ENCODE assay signal across 8 cellular contexts in the genomic region with DNA sequence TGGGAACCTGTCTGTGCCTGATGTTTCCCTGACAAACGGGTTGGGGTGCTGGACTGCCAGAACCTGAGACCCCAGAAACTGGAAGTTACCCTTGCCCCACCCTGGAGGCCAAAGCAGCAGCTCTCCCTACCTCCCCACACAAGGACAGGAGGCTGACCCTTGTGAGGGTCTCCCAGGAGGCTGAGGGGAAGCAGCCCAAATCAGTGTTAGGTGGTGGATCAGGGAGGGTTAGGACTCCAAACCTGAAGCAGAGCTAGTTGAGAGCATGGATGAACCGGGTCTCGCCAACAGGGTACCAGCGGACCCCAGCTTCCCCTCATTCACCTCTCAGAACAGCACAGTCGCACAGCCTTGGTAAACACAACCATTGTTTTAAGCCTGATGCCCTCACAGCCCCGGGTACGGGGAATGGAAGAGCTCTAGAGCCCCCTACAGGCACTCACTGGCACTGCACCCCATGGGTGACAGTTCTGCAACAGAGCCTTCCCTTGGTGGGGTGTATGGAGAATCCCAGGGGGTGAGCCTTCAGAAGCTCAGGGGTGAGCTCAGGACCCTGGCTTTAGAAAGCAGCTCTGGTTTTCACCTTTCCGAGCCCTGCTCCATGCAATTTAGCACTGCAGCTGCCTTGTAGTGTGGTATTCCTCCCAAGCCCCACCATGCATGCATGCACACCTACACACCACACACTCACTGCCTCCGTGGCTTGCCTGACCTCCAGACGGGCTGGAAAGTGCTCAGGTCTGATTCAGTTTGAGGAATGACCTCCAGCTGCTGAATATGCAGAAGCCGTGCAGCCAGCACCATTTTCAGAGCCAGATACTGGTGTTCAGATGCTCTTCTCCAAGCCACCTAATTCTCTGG. TPM values are rescaled to one million over a fixed set of nuclear protein-coding genes. Genes with fewer than 3 reads are reported as not detected.
DNase-seq lines count a peak whose midpoint lies in the region; ATAC-seq and TF ChIP-seq lines count a peak whose summit lies in the region.

No MANE protein-coding gene starts in this region.

- H2AFZ ChIP-seq in DND-41 (ENCODE audit: low read depth, low read length): no peak overlapping the region

- no peaks in the 10 kb centered on the region for H3K4me1 ChIP-seq in DND-41 (ENCODE audit: insufficient read depth, low read length)

- H3K79me2 ChIP-seq in DND-41 (ENCODE audit: insufficient read depth, low read length): no peaks in the 10 kb centered on the region

- H3K4me3 ChIP-seq in DND-41 (ENCODE audit: low read depth in 1 of 2, low read length in 2 of 2): no peak overlapping the region

- H3K9ac ChIP-seq in DND-41 (ENCODE audit: low read depth, low read length): no peak overlapping the region

- peak; percentile 77 for DNase-seq in DND-41
- peak; percentile 30 for DNase-seq in NCI-H510A (lab: John Stamatoyannopoulos, UW)
- DNase-seq in activated CD4-positive, alpha-beta T cell treated with anti-CD3 and anti-CD28 coated beads, Interleukin-2, amount 50 U/mL, for 1 hour: peak; percentile 47
- DNase-seq in effector CD4-positive, alpha-beta T cell: peak; percentile 28
- DNase-seq in lung microvascular endothelial cell (ENCODE audit: low read depth in 2 of 2): peak; percentile 69 to 77
- DNase-seq in stimulated activated CD8-positive, alpha-beta memory T cell treated with anti-CD3 and anti-CD28 coated beads, Interleukin-12 subunit alpha, Interleukin-12 subunit beta, amount 100 ng/mL, for 4 hours (ENCODE audit: low read depth): peak; percentile 10

- no peaks in the 10 kb centered on the region for H3K36me3 ChIP-seq in DND-41 (ENCODE audit: insufficient read depth, low read length)

- H3K4me2 ChIP-seq in DND-41 (ENCODE audit: insufficient read depth, low read length): no peak overlapping the region

- H3K9me3 ChIP-seq in DND-41 (ENCODE audit: insufficient read depth, low read length, severe bottlenecking): no peaks in the 10 kb centered on the region

- TF ChIP-seq CTCF in DND-41 (IDR thresholded peaks at IDR 0.05; ENCODE audit: borderline replicate concordance, extremely low read depth, low read length, poor library complexity, severe bottlenecking): peak; percentile 99

- H3K27ac ChIP-seq in DND-41 (ENCODE audit: low read length): no peak overlapping the region

- H3K27me3 ChIP-seq in DND-41 (ENCODE audit: insufficient read depth, low read length, poor library complexity): peaks cover 23% of the 10 kb centered on the region

- ATAC-seq in DND-41 (ENCODE audit: insufficient read depth, low read depth): peak; percentile 98
- peak; percentile 56 for ATAC-seq in HG02938 (IDR thresholded peaks at IDR 0.05; ENCODE audit: unreplicated experiment)
- no peak for ATAC-seq in GM18511 (IDR thresholded peaks at IDR 0.05; ENCODE audit: unreplicated experiment)

- H4K20me1 ChIP-seq in DND-41 (ENCODE audit: insufficient read depth, low read length): no peaks in the 10 kb centered on the region

RNA-seq across cellular contexts. Expression of a gene that starts 11.2 kb away (rescaled TPM):
- not detected in 2 replicates for total RNA-seq in lung microvascular endothelial cell

Comparison
In these comparisons a context has a peak if more than half of its experiments do, and no peak if none do; other contexts are left out.
1. DNase-seq: peak in every context shown above with its lines; median percentile 77 in DND-41; 73 in lung microvascular endothelial cell; 47 in activated CD4-positive, alpha-beta T cell treated with anti-CD3 and anti-CD28 coated beads, Interleukin-2, amount 50 U/mL, for 1 hour; 30 in NCI-H510A; 28 in effector CD4-positive, alpha-beta T cell; 10 in stimulated activated CD8-positive, alpha-beta memory T cell treated with anti-CD3 and anti-CD28 coated beads, Interleukin-12 subunit alpha, Interleukin-12 subunit beta, amount 100 ng/mL, for 4 hours.